Comparison of ENCODE assay signal across 8 cellular contexts in the genomic region with DNA sequence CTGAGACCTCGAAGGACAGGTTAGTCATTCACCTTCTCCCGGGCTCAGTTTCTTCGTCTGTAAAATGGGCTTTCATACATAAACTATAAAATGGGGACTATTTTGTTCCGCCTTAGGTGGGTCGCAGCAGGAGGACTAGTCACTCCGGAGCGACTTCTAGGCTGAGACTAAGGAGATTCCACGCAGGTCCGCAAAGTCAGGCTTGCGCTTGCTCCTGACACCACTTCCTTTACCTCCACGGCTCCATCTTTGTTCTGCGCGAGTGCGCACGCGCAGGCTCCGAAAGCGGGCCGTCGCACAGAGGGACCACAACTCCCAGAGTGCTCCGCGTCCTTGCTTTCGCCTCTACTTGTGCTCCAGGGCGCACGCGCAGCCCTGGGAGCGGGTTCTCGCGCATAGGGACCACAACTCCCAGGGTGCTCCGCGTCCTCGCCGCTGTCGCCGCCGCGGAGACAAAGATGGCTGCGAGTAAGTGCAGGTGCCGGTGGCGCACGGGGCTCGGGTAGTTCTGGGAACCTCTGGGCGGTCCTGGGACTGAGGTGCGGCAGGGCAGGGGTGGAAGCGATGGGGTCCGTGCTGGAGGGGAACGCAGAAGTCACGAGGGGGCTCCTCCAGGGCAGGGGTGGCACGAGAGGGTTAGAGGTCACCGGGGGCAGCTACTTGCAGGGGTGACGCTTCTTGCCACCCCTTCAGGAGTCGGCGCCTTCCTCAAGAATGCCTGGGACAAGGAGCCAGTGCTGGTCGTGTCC. TPM values are rescaled to one million over a fixed set of nuclear protein-coding genes. Genes with fewer than 3 reads are reported as not detected.
DNase-seq lines count a peak whose midpoint lies in the region; FAIRE-seq and TF ChIP-seq lines count a peak whose summit lies in the region.

Gene NDUFA3 (plus strand): TSS at position 435 of the 749 bp plus-strand sequence. CDS start 24 bp downstream, at position 459.

- no peaks in the 10 kb centered on the region for H3K27me3 Mint-ChIP-seq in activated naive CD4-positive, alpha-beta T cell treated with anti-CD3 and anti-CD28 coated beads for 36 hours (ENCODE audit: low read depth)

- CTCF ChIA-PET in activated naive CD4-positive, alpha-beta T cell treated with anti-CD3 and anti-CD28 coated beads for 36 hours (lab: Charles Lee) = no interaction called here

- peak within 1 kb of the TSS; percentile 49 for H3K14ac ChIP-seq in neuronal stem cell (ENCODE audit: low read length)

- intact Hi-C loops in activated naive CD4-positive, alpha-beta T cell treated with anti-CD3 and anti-CD28 coated beads for 36 hours (cut with micrococcal nuclease) = loop anchor here (1.0 to 5.0 kb wide), 5 partner anchors 13 to 582 kb away; partner anchors contain the start of genes CNOT3, LENG1, MYADM and PRPF31

- no peak within 1 kb of the TSS for H2BK120ac ChIP-seq in neuronal stem cell (ENCODE audit: low read depth, low read length)

- no peaks in the 10 kb centered on the region for H3K27me3 ChIP-seq in neuronal stem cell (ENCODE audit: control insufficient read depth in 3 of 3, insufficient read depth in 3 of 3, low read depth in 1 of 3, low read length in 3 of 3)

- no peak within 1 kb of the TSS for H4K91ac ChIP-seq in neuronal stem cell (ENCODE audit: low read depth, low read length, poor library complexity)

- H2BK15ac ChIP-seq in neuronal stem cell (ENCODE audit: low read length) = no peak within 1 kb of the TSS

- H3K4me2 ChIP-seq in neuronal stem cell (ENCODE audit: insufficient read depth, low read length, poor library complexity, severe bottlenecking) = peak within 1 kb of the TSS; percentile 89

- H3K79me1 ChIP-seq in neuronal stem cell (ENCODE audit: low read depth, low read length) = peaks cover 4% of the 10 kb centered on the region

- no peak for FAIRE-seq in frontal cortex (lab: Jason Lieb, UNC)

- peak within 1 kb of the TSS; percentile 92 for H3K27ac Mint-ChIP-seq in activated naive CD4-positive, alpha-beta T cell treated with anti-CD3 and anti-CD28 coated beads for 36 hours

- H3K36me3 ChIP-seq in neuronal stem cell (replicated peaks in 1 of 2; ENCODE audit: control insufficient read depth in 2 of 2, insufficient read depth in 2 of 2, low read length in 2 of 2) = peaks cover 19 to 22% of the 10 kb centered on the region in 2 donors

- no peaks in the 10 kb centered on the region for H3K9me3 Mint-ChIP-seq in activated naive CD4-positive, alpha-beta T cell treated with anti-CD3 and anti-CD28 coated beads for 36 hours

- peak within 1 kb of the TSS; percentile 91 for H3K18ac ChIP-seq in neuronal stem cell (ENCODE audit: low read length)

- peak within 1 kb of the TSS; percentile 99 for H3K4me3 Mint-ChIP-seq in activated naive CD4-positive, alpha-beta T cell treated with anti-CD3 and anti-CD28 coated beads for 36 hours

- H3K23ac ChIP-seq in neuronal stem cell (ENCODE audit: low read depth, low read length, poor library complexity) = peak within 1 kb of the TSS; percentile 76

- DNase-seq in GM03348 (ENCODE audit: low spot score) = peak; percentile 100
- DNase-seq in HFF-Myc (ENCODE audit: extremely low read depth, low read depth) = peak; percentile 96
- DNase-seq in NAMALWA (ENCODE audit: low spot score) = peak; percentile 99
- DNase-seq in SK-N-DZ (ENCODE audit: low spot score) = peak; percentile 93
- DNase-seq in activated naive CD4-positive, alpha-beta T cell treated with anti-CD3 and anti-CD28 coated beads for 36 hours = peak; percentile 98
- DNase-seq in frontal cortex (ENCODE audit: low spot score in 2 of 2) = peak; percentile 97 to 99
- DNase-seq in neuronal stem cell (ENCODE audit: low spot score) = peak; percentile 98

- no peak within 1 kb of the TSS for H2BK12ac ChIP-seq in neuronal stem cell (ENCODE audit: low read length)

- peak within 1 kb of the TSS; percentile 89 for H2BK5ac ChIP-seq in neuronal stem cell (ENCODE audit: low read length)

- H3K4me1 Mint-ChIP-seq in activated naive CD4-positive, alpha-beta T cell treated with anti-CD3 and anti-CD28 coated beads for 36 hours (ENCODE audit: low read depth) = peaks cover 28% of the 10 kb centered on the region

- WGBS in neuronal stem cell (ENCODE audit: extremely low coverage in 2 of 2, insufficient read length in 2 of 2, insufficient replicate concordance in 1 of 2), 2 donors = no CpG with 5 or more reads among the region's 54 CpGs

- H3K36me3 Mint-ChIP-seq in activated naive CD4-positive, alpha-beta T cell treated with anti-CD3 and anti-CD28 coated beads for 36 hours (ENCODE audit: low read depth) = peaks cover 13% of the 10 kb centered on the region

- H2AK5ac ChIP-seq in neuronal stem cell (ENCODE audit: low read depth, low read length) = peak within 1 kb of the TSS; percentile 73

- H2AFZ ChIP-seq in neuronal stem cell (ENCODE audit: low read length) = peak within 1 kb of the TSS; percentile 93

- no peak within 1 kb of the TSS for H4K8ac ChIP-seq in neuronal stem cell (ENCODE audit: low read depth, low read length)

- no peak within 1 kb of the TSS for H3K27ac ChIP-seq in neuronal stem cell (replicated peaks; ENCODE audit: low read length)

- no peaks in the 10 kb centered on the region for H3K9me3 ChIP-seq in neuronal stem cell (replicated peaks in 1 of 2; ENCODE audit: control insufficient read depth in 2 of 2, insufficient read depth in 1 of 2, low read depth in 1 of 2, low read length in 2 of 2)

- H3K4ac ChIP-seq in neuronal stem cell (ENCODE audit: low read length) = peak within 1 kb of the TSS; percentile 66

- peak within 1 kb of the TSS; percentile 99 for H3K4me3 ChIP-seq in HFF-Myc (replicated peaks; ENCODE audit: low read depth, low read length)
- H3K4me3 ChIP-seq in neuronal stem cell (ENCODE audit: low read length in 2 of 2) = peak within 1 kb of the TSS; percentile 95 to 98

- peak within 1 kb of the TSS; percentile 96 for H3K9ac ChIP-seq in neuronal stem cell (ENCODE audit: low read depth, low read length, poor library complexity)

- H3K4me1 ChIP-seq in neuronal stem cell (ENCODE audit: control insufficient read depth in 2 of 2, insufficient read depth in 1 of 2, low read depth in 1 of 2, low read length in 2 of 2) = peaks cover 0 to 2% of the 10 kb centered on the region in 2 donors

- TF ChIP-seq CTCF in HFF-Myc (IDR thresholded peaks at IDR 0.05; ENCODE audit: low read depth, low read length, missing control alignments) = no peak
- TF ChIP-seq CTCF in subcutaneous adipose tissue (IDR thresholded peaks at IDR 0.05; ENCODE audit: low read depth) = no peak

RNA-seq across cellular contexts. Expression of gene NDUFA3, which starts in this region (rescaled TPM):
- 13.0 and 193 TPM in 2 replicates for polyA plus RNA-seq in SK-N-DZ (2014; cell fraction: cytosol; rRNA removed)
- 9.1 and 13.3 TPM in 2 replicates for polyA plus RNA-seq in SK-N-DZ (2014; cell fraction: nucleus; rRNA removed)
- 100 to 1,000 TPM; 110 to 120 TPM for total RNA-seq in activated naive CD4-positive, alpha-beta T cell treated with anti-CD3 and anti-CD28 coated beads for 36 hours
- total RNA-seq in frontal cortex = 9.4 TPM
- 777 TPM for polyA plus RNA-seq in neuronal stem cell (2013, experiment 1 of 2)
- polyA plus RNA-seq in neuronal stem cell (2013, experiment 2 of 2) = 754 TPM
- total RNA-seq in subcutaneous adipose tissue = 10 to 100 TPM in 3 of 4 donors, 1 to 10 TPM in 1; 9.5 to 89.8 (median 21.8) TPM
